Comparison of ENCODE assay signal across 15 cellular contexts in the genomic region with DNA sequence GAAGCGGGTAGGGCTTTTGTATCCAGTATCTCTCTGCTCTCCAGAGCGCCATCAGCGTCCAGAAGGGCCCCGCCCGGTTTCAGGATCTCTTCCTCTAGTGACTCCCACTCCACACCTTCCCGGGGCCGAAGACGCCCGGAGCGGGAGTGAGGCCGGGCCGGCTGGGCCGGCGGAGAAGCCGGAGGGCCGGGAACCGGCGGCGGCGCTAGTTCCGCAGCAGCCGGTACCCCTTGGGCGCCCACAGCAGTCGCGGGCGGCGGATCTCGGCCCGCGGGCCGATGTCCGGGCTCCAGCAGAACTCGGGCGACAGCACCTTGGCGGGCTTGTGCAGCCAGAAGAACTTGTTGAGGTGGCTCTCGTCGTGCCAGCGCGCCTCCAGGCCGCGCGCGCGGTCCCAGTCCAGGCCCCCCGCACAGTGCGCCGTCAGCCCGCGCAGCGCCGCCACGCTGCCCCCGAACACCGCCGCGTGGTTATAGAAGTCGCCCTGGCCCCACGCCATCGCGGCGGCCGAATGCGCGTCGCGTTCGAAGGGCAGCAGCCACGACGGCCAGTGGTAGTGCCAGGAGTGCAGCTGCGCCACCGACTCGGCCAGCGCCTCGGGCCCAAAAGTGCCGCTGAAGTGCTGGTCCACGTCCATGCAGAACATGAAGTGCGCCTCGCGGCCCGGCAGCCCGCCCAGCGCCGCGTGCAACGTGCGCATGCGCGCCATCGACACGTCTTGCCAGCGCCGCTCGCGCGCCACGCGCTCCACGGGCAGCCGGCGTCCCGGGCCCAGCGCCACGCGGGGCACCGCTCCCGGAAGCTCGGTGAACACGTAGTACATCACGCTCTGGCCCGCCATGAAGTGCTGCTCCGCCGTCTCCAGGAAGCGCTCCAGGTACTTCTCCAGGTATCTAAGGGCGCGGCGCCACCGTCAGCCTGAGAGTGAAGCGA. TPM values are rescaled to one million over a fixed set of nuclear protein-coding genes. Genes with fewer than 3 reads are reported as not detected.
A peak's percentile ranks its signal among the peaks of the same experiment; 100 is the strongest.
DNase-seq lines count a peak whose midpoint lies in the region; ATAC-seq, FAIRE-seq and TF ChIP-seq lines count a peak whose summit lies in the region.
"Had no signal": no experiment of that assay in that cellular context is flagged by ENCODE, and none has a peak within 500 bp of the region (broad histone marks: within the 10 kb centered on the region; RNA-seq: fewer than 3 reads in every experiment).

No MANE protein-coding gene starts in this region.

- no peaks in the 10 kb centered on the region for H3K9me3 ChIP-seq in H9 (ENCODE audit: control insufficient read depth, low read depth, low read length)
- peaks cover 2 to 14% of the 10 kb centered on the region in 2 experiments; a peak in 1 of 4 replicates for H3K9me3 ChIP-seq in H1 (ENCODE audit: insufficient read depth in 2 of 2, low read depth in 1 of 2, low read length in 1 of 2)

- peaks cover 0 to 4% (median 0%) of the 10 kb centered on the region in 4 experiments; a peak in 2 of 8 replicates for H3K36me3 ChIP-seq in H1 (ENCODE audit: control insufficient read depth in 2 of 4, insufficient read depth in 4 of 4, low read length in 3 of 4)

- H3K23ac ChIP-seq in H9 (ENCODE audit: insufficient read length, low read depth, low read length) (no peak overlapping the region), H1 (ENCODE audit: insufficient read length) (no peak overlapping the region)

- H3K27me3 Mint-ChIP-seq in H9 (ENCODE audit: low read depth): peaks cover 19% of the 10 kb centered on the region

- H3K4ac ChIP-seq in H9 (ENCODE audit: low read depth, low read length) (no peak overlapping the region), H1 (replicated peaks; ENCODE audit: insufficient read length, low read depth, low read length) (no peak overlapping the region)

- POLR2A ChIA-PET in H1 (lab: Charles Lee; ENCODE audit: partially characterized antibody): no interaction called here

- no CpG with 5 or more reads among the region's 118 CpGs for WGBS in H9 (ENCODE audit: extremely low coverage, insufficient read length, low lambda C conversion rate)
- 40% methylated on average over 106 of the region's 118 CpGs; no CpG with 5 or more reads in 1 of the 2 experiments for WGBS in H1 (ENCODE audit: extremely low coverage in 1 of 2, insufficient coverage in 1 of 2, insufficient read length in 1 of 2, insufficient replicate concordance in 2 of 2, low coverage in 1 of 2, low lambda C conversion rate in 2 of 2, missing lambda C conversion rate in 1 of 2), 2 experiments

- H3K27ac ChIP-seq in H9 (ENCODE audit: insufficient read length, low read depth, low read length) (no peak overlapping the region), H1 (ENCODE audit: low read depth, low read length) (no peak overlapping the region), skin epidermis (no peak overlapping the region)
- H3K27ac ChIP-seq: VCaP had no signal

- no peak for TF ChIP-seq RAD21 in H1 (IDR thresholded peaks at IDR 0.05 in 1 of 2, conservative IDR thresholded peaks at IDR 0.05 in 1 of 2; ENCODE audit: low read depth in 2 of 2, low read length in 2 of 2)

- H3K18ac ChIP-seq in H9 (ENCODE audit: insufficient read length, low read depth, low read length): peak overlapping the region; percentile 70
- no peak overlapping the region; the same call in 1 of the 2 replicates for H3K18ac ChIP-seq in H1 (ENCODE audit: extremely low read depth, low read length)

- peak; percentile 17 for ATAC-seq in left lobe of liver
- ATAC-seq in HG03520 (IDR thresholded peaks at IDR 0.05; ENCODE audit: unreplicated experiment): no peak
- ATAC-seq: Panc1 had no signal

- TF ChIP-seq CTCF in H9 (conservative IDR thresholded peaks at IDR 0.05) (no peak), H1 (IDR thresholded peaks at IDR 0.05; ENCODE audit: control extremely low read depth in 1 of 3, insufficient read depth in 1 of 3, low read depth in 1 of 3, low read length in 3 of 3) (no peak)

- FAIRE-seq in H1 (lab: Jason Lieb, UNC): no peak

- H3K79me1 ChIP-seq in H9 (ENCODE audit: insufficient read depth, low read depth, low read length, poor library complexity, severe bottlenecking) (no peaks in the 10 kb centered on the region), H1 (ENCODE audit: low read depth, low read length) (no peaks in the 10 kb centered on the region)

- H3K4me1 Mint-ChIP-seq in H9: peaks cover 2 to 5% of the 10 kb centered on the region in 2 experiments; a peak in 3 of 4 replicates

- H3T11ph ChIP-seq in H9 (ENCODE audit: low read length): no peak overlapping the region

- H3K9me3 Mint-ChIP-seq in H9: peaks cover 0 to under 1% of the 10 kb centered on the region in 2 experiments

- H3K79me2 ChIP-seq in H9 (ENCODE audit: insufficient read depth, low read length) (no peaks in the 10 kb centered on the region), H1 (ENCODE audit: control insufficient read depth in 1 of 2, insufficient read depth in 2 of 2, low read length in 2 of 2) (no peaks in the 10 kb centered on the region)

- H3K14ac ChIP-seq in H9 (ENCODE audit: insufficient read depth, low read length) (no peak overlapping the region), H1 (ENCODE audit: insufficient read length) (no peak overlapping the region)

- CTCF ChIA-PET in H1 (lab: Charles Lee; ENCODE audit: partially characterized antibody): interaction anchor here (1.0 to 3.9 kb wide), 11 partner anchors 10 to 306 kb away, joined by 3 to 31 read pairs (median 4); no protein-coding TSS in a partner anchor

- H3K23me2 ChIP-seq in H9 (ENCODE audit: insufficient read length, low read depth, low read length, poor library complexity, severe bottlenecking) (peaks cover 3% of the 10 kb centered on the region), H1 (ENCODE audit: low read depth, low read length) (peaks cover 7% of the 10 kb centered on the region; the same call in 1 of the 2 replicates)

- H3K4me3 ChIP-seq in H1 (ENCODE audit: extremely low read depth in 1 of 4, insufficient read depth in 2 of 4, low read depth in 3 of 4, low read length in 4 of 4) (peak overlapping the region; percentile 7 to 55 (median 18); a peak in 6 of 8 replicates), skin epidermis (peak overlapping the region in 5 of 7 experiments; percentile 8 to 24 (median 20))

- no peak overlapping the region for H3K4me3 Mint-ChIP-seq in H9

- no peak for TF ChIP-seq EP300 in H1 (IDR thresholded peaks at IDR 0.05; ENCODE audit: borderline replicate concordance in 1 of 2, low read depth in 2 of 2, low read length in 2 of 2)

- H3K27me3 ChIP-seq in H9 (ENCODE audit: insufficient read depth, low read length) (peaks cover 4% of the 10 kb centered on the region; the same call in 1 of the 2 replicates), H1 (replicated peaks in 1 of 4; ENCODE audit: control insufficient read depth in 3 of 4, extremely low read depth in 1 of 4, insufficient read depth in 3 of 4, low read length in 3 of 4) (peaks cover 11 to 23% (median 21%) of the 10 kb centered on the region in 4 experiments)

- H2AFZ ChIP-seq in H9 (ENCODE audit: low read length) (no peak overlapping the region), H1 (ENCODE audit: low read length) (peak overlapping the region; percentile 81; the same call in 1 of the 2 replicates)

- H4K20me1 ChIP-seq in H9 (ENCODE audit: control insufficient read depth, insufficient read depth, insufficient read length): no peaks in the 10 kb centered on the region
- H4K20me1 ChIP-seq in H1 (replicated peaks in 1 of 2; ENCODE audit: control insufficient read depth in 1 of 2, insufficient read depth in 2 of 2, low read length in 2 of 2): no peaks in the 10 kb centered on the region

- H4K91ac ChIP-seq in H9 (ENCODE audit: insufficient read length, low read depth, low read length) (no peak overlapping the region), H1 (replicated peaks; ENCODE audit: insufficient read length, low read length) (peak overlapping the region; percentile 74)

- H3K4me2 ChIP-seq in H9 (ENCODE audit: insufficient read depth, insufficient read length, low read length) (no peak overlapping the region), H1 (ENCODE audit: insufficient read depth in 1 of 2, low read depth in 2 of 2, low read length in 2 of 2) (peak overlapping the region; percentile 58 to 65)

- H3K36me3 Mint-ChIP-seq in H9 (ENCODE audit: insufficient read depth in 1 of 3, low read depth in 3 of 3): peaks cover 0 to 6% (median 4%) of the 10 kb centered on the region in 3 experiments; a peak in 3 of 7 replicates

- H2BK120ac ChIP-seq in H9 (ENCODE audit: low read depth, low read length, poor library complexity, severe bottlenecking) (no peak overlapping the region), H1 (replicated peaks; ENCODE audit: low read depth, low read length) (no peak overlapping the region)

- H2BK12ac ChIP-seq in H9 (ENCODE audit: insufficient read length, low read depth, low read length) (no peak overlapping the region), H1 (ENCODE audit: low read depth, low read length) (peak overlapping the region; percentile 87)

- no peak overlapping the region for H2BK15ac ChIP-seq in H9 (ENCODE audit: low read depth, low read length)
- peak overlapping the region; percentile 46; the same call in 1 of the 2 replicates for H2BK15ac ChIP-seq in H1 (ENCODE audit: low read length)

- H3K4me1 ChIP-seq in H9 (ENCODE audit: insufficient read depth, low read length) (no peaks in the 10 kb centered on the region), H1 (replicated peaks in 1 of 4; ENCODE audit: control insufficient read depth in 3 of 4, insufficient read depth in 4 of 4, low read length in 3 of 4) (peaks cover 0 to 9% (median 3%) of the 10 kb centered on the region in 4 experiments; a peak in 5 of 7 replicates)

- no peak overlapping the region for H4K8ac ChIP-seq in H9 (replicated peaks; ENCODE audit: insufficient read length, low read depth, low read length)
- peak overlapping the region; percentile 85 for H4K8ac ChIP-seq in H1 (ENCODE audit: extremely low read depth, insufficient read depth, low read length)

- H3K9ac ChIP-seq in H9 (ENCODE audit: extremely low read depth, insufficient read length, low read length) (no peak overlapping the region), H1 (replicated peaks in 1 of 4; ENCODE audit: extremely low read depth in 1 of 4, low read depth in 3 of 4, low read length in 3 of 4) (no peak overlapping the region)

- H3K56ac ChIP-seq in H9 (ENCODE audit: insufficient read length, low read depth, low read length): no peak overlapping the region
- no peak overlapping the region for H3K56ac ChIP-seq in H1 (replicated peaks; ENCODE audit: insufficient read length, low read depth, low read length)

- DNase-seq in H9 (peak; percentile 49), H1 (ENCODE audit: low read depth in 1 of 2, low spot score in 2 of 2) (peak in 1 of 2 experiments; percentile 67), left lobe of liver (ENCODE audit: low spot score) (no peak), inferior parietal cortex (ENCODE audit: extremely low spot score) (no peak), COR-L47 (lab: John Stamatoyannopoulos, UW) (no peak), DMS114 treated with DMSO at 0.1 percent for 48 hours (lab: John Stamatoyannopoulos, UW; ENCODE audit: unreplicated experiment) (no peak)
- DNase-seq: activated gamma-delta T cell; DMS79; effector CD4-positive, alpha-beta T cell; NCI-H1694 had no signal

- H2BK20ac ChIP-seq in H9 (ENCODE audit: low read depth, low read length, poor library complexity, severe bottlenecking) (no peak overlapping the region), H1 (ENCODE audit: low read length) (no peak overlapping the region)

- no peak overlapping the region for H2BK5ac ChIP-seq in H9 (ENCODE audit: insufficient read length, low read length)
- H2BK5ac ChIP-seq in H1 (ENCODE audit: low read depth, low read length): no peak overlapping the region; the same call in 1 of the 2 replicates

- no peak overlapping the region for H3K27ac Mint-ChIP-seq in H9

- H2AK5ac ChIP-seq in H9 (ENCODE audit: insufficient read length, low read length): no peak overlapping the region
- no peak overlapping the region for H2AK5ac ChIP-seq in H1 (ENCODE audit: low read depth, low read length)

- H4K5ac ChIP-seq in H9 (ENCODE audit: insufficient read length, low read depth, low read length) (no peak overlapping the region), H1 (ENCODE audit: insufficient read length, low read depth, low read length) (no peak overlapping the region)

- TF ChIP-seq POLR2A in H1 (IDR thresholded peaks at IDR 0.05; ENCODE audit: control extremely low read depth in 1 of 2, low read depth in 2 of 2, low read length in 2 of 2): no peak

RNA-seq across cellular contexts. Expression of a gene that starts 14.1 kb away (rescaled TPM):
- total RNA-seq in H9 (2021) (not detected in 2 replicates), left lobe of liver (not detected)
- not detected in 2 replicates for total RNA-seq in H1 (2021; fragmentation: NEBNext Ultra II Directional; extraction: Animal tissue kit (Norgen Biotek cat#: 25700))
- polyA plus RNA-seq in H1 (2011; rRNA removed): not detected in 2 replicates
- polyA plus RNA-seq in H1 (2011; cell fraction: cytosol; rRNA removed): not detected
- not detected for polyA plus RNA-seq in H1 (2011; cell fraction: nucleus; rRNA removed)
- polyA plus RNA-seq in H1 (2012, experiment 1 of 2): not detected in 4 replicates
- polyA plus RNA-seq in H1 (2012, experiment 2 of 2): not detected
- not detected for polyA plus RNA-seq in H1 (2013, experiment 1 of 2)
- polyA plus RNA-seq in H1 (2013, experiment 2 of 2): not detected
- not detected in 2 replicates for polyA minus RNA-seq in H1 (2011; rRNA and poly(A)+ RNA removed)
- not detected for polyA minus RNA-seq in H1 (2011; cell fraction: cytosol; rRNA and poly(A)+ RNA removed)
- polyA minus RNA-seq in H1 (2011; cell fraction: nucleus; rRNA and poly(A)+ RNA removed): not detected
- total RNA-seq: urinary bladder had no signal
- polyA plus RNA-seq: urinary bladder had no signal

RNA-seq across cellular contexts. Expression of a gene that starts 50.5 kb away (rescaled TPM):
- total RNA-seq in H9 (2021): 18.7 and 19.4 TPM in 2 replicates
- 27.8 and 30.0 TPM in 2 replicates for total RNA-seq in H1 (2021; fragmentation: NEBNext Ultra II Directional; extraction: Animal tissue kit (Norgen Biotek cat#: 25700))
- polyA plus RNA-seq in H1 (2011; rRNA removed): 24.2 and 40.4 TPM in 2 replicates
- 16.1 TPM for polyA plus RNA-seq in H1 (2011; cell fraction: cytosol; rRNA removed)
- polyA plus RNA-seq in H1 (2011; cell fraction: nucleus; rRNA removed): 24.6 TPM
- polyA plus RNA-seq in H1 (2012, experiment 1 of 2): 15.4 to 21.7 TPM (median 18.6 TPM) in 4 replicates
- polyA plus RNA-seq in H1 (2012, experiment 2 of 2): 16.3 TPM
- polyA plus RNA-seq in H1 (2013, experiment 1 of 2): 20.9 TPM
- polyA plus RNA-seq in H1 (2013, experiment 2 of 2): 20.1 TPM
- polyA minus RNA-seq in H1 (2011; rRNA and poly(A)+ RNA removed): 14.9 and 19.7 TPM in 2 replicates
- polyA minus RNA-seq in H1 (2011; cell fraction: cytosol; rRNA and poly(A)+ RNA removed): 17.6 TPM
- 17.4 TPM for polyA minus RNA-seq in H1 (2011; cell fraction: nucleus; rRNA and poly(A)+ RNA removed)
- 8.4 TPM for total RNA-seq in left lobe of liver
